In genomic region chr13:110914293-110915056, GRCh38 we compare ENCODE assay signal across 8 cellular contexts. TPM values are rescaled to one million over a fixed set of nuclear protein-coding genes. Genes with fewer than 3 reads are reported as not detected.
DNase-seq lines count a peak whose midpoint lies in the region; ATAC-seq and TF ChIP-seq lines count a peak whose summit lies in the region.

No MANE protein-coding gene starts in this region.

- CTCF ChIA-PET in CD4-positive, alpha-beta memory T cell (lab: Charles Lee; ENCODE audit: partially characterized antibody): interaction anchor here (0.8 to 1.7 kb wide), 8 partner anchors 9 to 310 kb away, joined by 3 to 5 read pairs (median 3); no protein-coding TSS in a partner anchor

- peaks cover 47% of the 10 kb centered on the region for H3K4me1 ChIP-seq in CD4-positive, alpha-beta memory T cell (ENCODE audit: insufficient read depth, low read length)
- H3K4me1 ChIP-seq in NT2/D1 (ENCODE audit: insufficient read depth, insufficient read length) (peaks cover 2% of the 10 kb centered on the region), mucosa of descending colon (ENCODE audit: low read depth) (peaks cover 21% of the 10 kb centered on the region)

- peak overlapping the region; percentile 81 to 93 (median 91) for H3K27ac Mint-ChIP-seq in CD4-positive, alpha-beta memory T cell

- intact Hi-C loops in CD4-positive, alpha-beta memory T cell (cut with micrococcal nuclease): loop anchor here (1.0 to 10.0 kb wide), 6 partner anchors 200 to 1127 kb away; partner anchors contain the start of genes IRS2, NAXD and RAB20
- intact Hi-C loops in mucosa of descending colon (cut with DNase I, micrococcal nuclease): loop anchor here in 1 of 2 donors (10.0 kb wide), 1 partner anchor 200 kb away; the partner anchor contains the start of gene ING1

- peak; percentile 46 for ATAC-seq in HG03432 (IDR thresholded peaks at IDR 0.05; ENCODE audit: unreplicated experiment)
- ATAC-seq in mucosa of descending colon: peak; percentile 42

- H3K9me3 ChIP-seq in CD4-positive, alpha-beta memory T cell (ENCODE audit: control insufficient read depth in 1 of 2, low read length in 2 of 2): no peaks in the 10 kb centered on the region
- H3K9me3 ChIP-seq in NT2/D1 (ENCODE audit: insufficient read depth, low read length): no peaks in the 10 kb centered on the region
- H3K9me3 ChIP-seq in mucosa of descending colon: no peaks in the 10 kb centered on the region

- peak overlapping the region; percentile 77 for H3K27ac ChIP-seq in CD4-positive, alpha-beta memory T cell (ENCODE audit: low read depth, low read length)
- peak overlapping the region; percentile 84 for H3K27ac ChIP-seq in epithelial cell of prostate

- no peaks in the 10 kb centered on the region for H3K27me3 ChIP-seq in CD4-positive, alpha-beta memory T cell (ENCODE audit: insufficient read depth, low read length)
- no peaks in the 10 kb centered on the region for H3K27me3 ChIP-seq in NT2/D1 (ENCODE audit: insufficient read depth, insufficient read length)

- H3K4me1 Mint-ChIP-seq in CD4-positive, alpha-beta memory T cell: peaks cover 26 to 60% (median 44%) of the 10 kb centered on the region in 4 donors

- H3K9me3 Mint-ChIP-seq in CD4-positive, alpha-beta memory T cell: no peaks in the 10 kb centered on the region

- H3K36me3 ChIP-seq in CD4-positive, alpha-beta memory T cell (ENCODE audit: insufficient read depth, low read length): peaks cover 5% of the 10 kb centered on the region
- H3K36me3 ChIP-seq in NT2/D1 (ENCODE audit: insufficient read depth, insufficient read length, low read length) (peaks cover 17% of the 10 kb centered on the region), mucosa of descending colon (ENCODE audit: low read depth) (no peaks in the 10 kb centered on the region)

- no peak for TF ChIP-seq CTCF in mucosa of descending colon (IDR thresholded peaks at IDR 0.05)

- H3K4me3 ChIP-seq in CD4-positive, alpha-beta memory T cell (ENCODE audit: low read length in 2 of 2): peak overlapping the region; percentile 26 to 89
- peak overlapping the region; percentile 97 for H3K4me3 ChIP-seq in NT2/D1 (ENCODE audit: insufficient read length, low read depth)
- peak overlapping the region; percentile 94 for H3K4me3 ChIP-seq in mucosa of descending colon

- peak; percentile 62 to 71 (median 69) for DNase-seq in CD4-positive, alpha-beta memory T cell
- peak; percentile 38 for DNase-seq in GM19240 (ENCODE audit: insufficient read length, low spot score)
- DNase-seq in NT2/D1 (ENCODE audit: low read depth, low spot score): peak; percentile 35
- peak; percentile 91 for DNase-seq in activated CD8-positive, alpha-beta memory T cell treated with anti-CD3 and anti-CD28 coated beads, Interleukin-2, amount 50 U/mL, for 48 hours
- DNase-seq in epithelial cell of prostate (ENCODE audit: low read depth, low spot score): no peak
- peak; percentile 76 to 88 (median 82) for DNase-seq in mucosa of descending colon
- DNase-seq in stimulated activated CD8-positive, alpha-beta memory T cell treated with anti-CD3 and anti-CD28 coated beads, Interleukin-4, amount 100 ng/mL, for 24 hours (ENCODE audit: low read depth): peak; percentile 80

- H3K9ac ChIP-seq in NT2/D1 (ENCODE audit: insufficient read length, low read depth): peak overlapping the region; percentile 100

- POLR2A ChIA-PET in CD4-positive, alpha-beta memory T cell (lab: Charles Lee; ENCODE audit: partially characterized antibody): interaction anchor here (1.0 to 2.9 kb wide), 10 partner anchors 38 to 353 kb away, joined by 3 to 48 read pairs (median 4); partner anchors contain the start of genes CARS2, ING1, NAXD and RAB20

- H3K36me3 Mint-ChIP-seq in CD4-positive, alpha-beta memory T cell: peaks cover 4 to 17% of the 10 kb centered on the region in 2 donors

- H3K27me3 Mint-ChIP-seq in CD4-positive, alpha-beta memory T cell: no peaks in the 10 kb centered on the region

- peak overlapping the region; percentile 85 to 95 (median 92) for H3K4me3 Mint-ChIP-seq in CD4-positive, alpha-beta memory T cell

RNA-seq across cellular contexts. Expression of gene ANKRD10, which starts 0.4 kb away (rescaled TPM):
- total RNA-seq in CD4-positive, alpha-beta memory T cell: 100 to 1,000 TPM; 127 to 140 TPM
- polyA plus RNA-seq in CD4-positive, alpha-beta memory T cell: 10 to 100 TPM; 53.0 to 63.2 TPM
- total RNA-seq in mucosa of descending colon: 100 to 1,000 TPM; 120 to 157 (median 155) TPM
